31 cellular contexts compared by ENCODE assay signal in the genomic region with DNA sequence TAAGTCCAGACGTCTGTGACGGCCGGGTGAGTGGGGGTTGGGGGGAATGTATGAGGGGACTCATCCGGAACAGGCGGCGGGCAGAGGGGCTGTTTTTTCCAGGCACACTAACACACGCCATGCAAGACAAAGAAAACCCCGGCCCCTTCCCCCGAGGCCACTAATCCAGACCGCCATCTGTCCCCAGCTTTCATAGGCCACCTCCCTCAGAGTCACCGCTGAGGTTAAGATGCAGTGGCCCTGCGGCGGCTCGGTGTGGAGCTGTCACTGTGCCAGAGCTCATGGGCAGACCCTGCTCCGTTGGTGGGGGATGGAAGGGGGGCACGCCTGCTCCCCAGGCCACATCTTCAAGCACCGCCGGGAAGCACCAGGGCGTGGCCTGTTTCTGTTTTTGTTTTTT. TPM values are rescaled to one million over a fixed set of nuclear protein-coding genes. Genes with fewer than 3 reads are reported as not detected.
DNase-seq lines count a peak whose midpoint lies in the region; ATAC-seq and TF ChIP-seq lines count a peak whose summit lies in the region.
"Had no signal": no experiment of that assay in that cellular context is flagged by ENCODE, and none has a peak within 500 bp of the region (broad histone marks: within the 10 kb centered on the region; RNA-seq: fewer than 3 reads in every experiment).

No MANE protein-coding gene starts in this region.

- TF ChIP-seq CTCF in lower lobe of right lung (IDR thresholded peaks at IDR 0.05) (no peak), mesothelial cell of epicardium (IDR thresholded peaks at IDR 0.05; ENCODE audit: unreplicated experiment) (no peak)

- H3K4me3 ChIP-seq in SJCRH30: peak overlapping the region; percentile 14; the same call in 1 of the 2 replicates
- H3K4me3 ChIP-seq in lower lobe of right lung: no peak overlapping the region
- H3K4me3 ChIP-seq: body of pancreas, esophagus muscularis mucosa, lung, right lobe of liver, thoracic aorta, uterus had no signal

- intact Hi-C loops in lower lobe of right lung (cut with DNase I): no loop called here
- intact Hi-C loops in sciatic nerve (cut with DNase I): no loop called here

- DNase-seq in NCI-H2171 treated with DMSO at 0.1 percent for 48 hours (lab: John Stamatoyannopoulos, UW) (peak; percentile 9), NCI-H2171 (lab: John Stamatoyannopoulos, UW) (no peak), SJCRH30 (peak; percentile 52 to 58), lower lobe of right lung (no peak), sciatic nerve (ENCODE audit: low spot score) (no peak), putamen (ENCODE audit: low spot score) (no peak), mesothelial cell of epicardium (ENCODE audit: low spot score in 2 of 2, unreplicated experiment in 2 of 2) (no peak)
- DNase-seq: activated CD8-positive, alpha-beta T cell treated with anti-CD3 and anti-CD28 coated beads, Interleukin-2, amount 10 ng/mL, durations not matched to agents 7 days and 5 days; activated naive CD4-positive, alpha-beta T cell treated with anti-CD3 and anti-CD28 coated beads, Interleukin-2, amount 10 ng/mL, durations not matched to agents 7 days and 5 days; body of pancreas; Calu3; CD4-positive, CD25-positive, alpha-beta regulatory T cell; foreskin fibroblast; H9; Kasumi-1; kidney glomerular epithelial cell; NCI-H1417 treated with DMSO at 0.1 percent for 48 hours; NCI-H2029 treated with DMSO at 0.1 percent for 48 hours; NCI-H2227 treated with DMSO at 0.1 percent for 48 hours; right lobe of liver; stimulated activated CD8-positive, alpha-beta memory T cell treated with anti-CD3 and anti-CD28 coated beads, Interleukin-4, amount 100 ng/mL, for 48 hours; T-helper 17 cell; uterus had no signal

- H3K36me3 ChIP-seq in SJCRH30 (no peaks in the 10 kb centered on the region), lower lobe of right lung (no peaks in the 10 kb centered on the region)
- H3K36me3 ChIP-seq: esophagus muscularis mucosa, right lobe of liver, thoracic aorta, uterus had no signal

- H3K27me3 ChIP-seq in SJCRH30: peaks cover 3% of the 10 kb centered on the region; the same call in 1 of the 2 replicates
- H3K27me3 ChIP-seq in lower lobe of right lung (ENCODE audit: low read depth): no peaks in the 10 kb centered on the region
- H3K27me3 ChIP-seq: body of pancreas, esophagus muscularis mucosa, right lobe of liver, uterus had no signal

- ATAC-seq in lower lobe of right lung (peak; percentile 27 to 30), sciatic nerve (peak; percentile 8), GM18867 (IDR thresholded peaks at IDR 0.05; ENCODE audit: unreplicated experiment) (no peak)
- ATAC-seq: activated CD4-positive, CD25-positive, alpha-beta regulatory T cell treated with anti-CD3 and anti-CD28 coated beads, Interleukin-2, amount 50 U/mL, for 24 hours; body of pancreas; T-helper 17 cell had no signal

- H3K9me3 Mint-ChIP-seq in mesothelial cell of epicardium: no peaks in the 10 kb centered on the region
- H3K9me3 Mint-ChIP-seq: activated naive CD4-positive, alpha-beta T cell treated with anti-CD3 and anti-CD28 coated beads, Interleukin-2, amount 10 ng/mL, durations not matched to agents 7 days and 5 days; central memory CD8-positive, alpha-beta T cell; H9; stimulated activated naive CD8-positive, alpha-beta T cell treated with anti-CD3 and anti-CD28 coated beads, Interleukin-15, Interleukin-2, amounts not matched to agents 100 ng/mL and 50 ng/mL, for 24 hours had no signal

- H3K4me1 ChIP-seq in SJCRH30 (peaks cover 12% of the 10 kb centered on the region), lower lobe of right lung (peaks cover 6% of the 10 kb centered on the region)
- H3K4me1 ChIP-seq: body of pancreas, right lobe of liver, uterus had no signal

- H3K27ac ChIP-seq in SJCRH30: peak overlapping the region; percentile 16; the same call in 1 of the 2 replicates
- H3K27ac ChIP-seq in lower lobe of right lung: no peak overlapping the region
- H3K27ac ChIP-seq: body of pancreas, esophagus muscularis mucosa, right lobe of liver, RWPE1, thoracic aorta, uterus had no signal

- no peaks in the 10 kb centered on the region for H3K36me3 Mint-ChIP-seq in mesothelial cell of epicardium
- H3K36me3 Mint-ChIP-seq: activated naive CD4-positive, alpha-beta T cell treated with anti-CD3 and anti-CD28 coated beads, Interleukin-2, amount 10 ng/mL, durations not matched to agents 7 days and 5 days; CD4-positive, CD25-positive, alpha-beta regulatory T cell had no signal

- H3K27ac Mint-ChIP-seq in mesothelial cell of epicardium: no peak overlapping the region
- H3K27ac Mint-ChIP-seq: activated CD8-positive, alpha-beta T cell treated with anti-CD3 and anti-CD28 coated beads, Interleukin-2, amount 10 ng/mL, durations not matched to agents 7 days and 5 days; activated naive CD4-positive, alpha-beta T cell treated with anti-CD3 and anti-CD28 coated beads, Interleukin-2, amount 10 ng/mL, durations not matched to agents 7 days and 5 days; CD4-positive, CD25-positive, alpha-beta regulatory T cell; H9; stimulated activated naive CD8-positive, alpha-beta T cell treated with anti-CD3 and anti-CD28 coated beads, Interleukin-15, Interleukin-2, amounts not matched to agents 100 ng/mL and 50 ng/mL, for 24 hours; T-helper 17 cell had no signal

- H3K9me3 ChIP-seq in SJCRH30 (replicated peaks): no peaks in the 10 kb centered on the region
- no peaks in the 10 kb centered on the region for H3K9me3 ChIP-seq in lower lobe of right lung
- H3K9me3 ChIP-seq: body of pancreas, esophagus muscularis mucosa, right lobe of liver, thoracic aorta, uterus had no signal

- no peaks in the 10 kb centered on the region for H3K27me3 Mint-ChIP-seq in mesothelial cell of epicardium (ENCODE audit: low read depth)
- H3K27me3 Mint-ChIP-seq: CD4-positive, CD25-positive, alpha-beta regulatory T cell; stimulated activated naive CD8-positive, alpha-beta T cell treated with anti-CD3 and anti-CD28 coated beads, Interleukin-15, Interleukin-2, amounts not matched to agents 100 ng/mL and 50 ng/mL, for 24 hours had no signal

- H3K4me3 Mint-ChIP-seq in mesothelial cell of epicardium: no peak overlapping the region
- H3K4me3 Mint-ChIP-seq: activated CD8-positive, alpha-beta T cell treated with anti-CD3 and anti-CD28 coated beads, Interleukin-2, amount 10 ng/mL, durations not matched to agents 7 days and 5 days; activated naive CD4-positive, alpha-beta T cell treated with anti-CD3 and anti-CD28 coated beads, Interleukin-2, amount 10 ng/mL, durations not matched to agents 7 days and 5 days; CD4-positive, CD25-positive, alpha-beta regulatory T cell; central memory CD8-positive, alpha-beta T cell; H9; stimulated activated naive CD8-positive, alpha-beta T cell treated with anti-CD3 and anti-CD28 coated beads, Interleukin-15, Interleukin-2, amounts not matched to agents 100 ng/mL and 50 ng/mL, for 24 hours; T-helper 17 cell had no signal

- H3K4me1 Mint-ChIP-seq in mesothelial cell of epicardium: peaks cover 8% of the 10 kb centered on the region
- H3K4me1 Mint-ChIP-seq: activated naive CD4-positive, alpha-beta T cell treated with anti-CD3 and anti-CD28 coated beads, Interleukin-2, amount 10 ng/mL, durations not matched to agents 7 days and 5 days; central memory CD8-positive, alpha-beta T cell; H9; T-helper 17 cell had no signal

RNA-seq across cellular contexts. Expression of a gene that starts 34.1 kb away (rescaled TPM):
- total RNA-seq in SJCRH30 (2014; rRNA removed; shearing (Covaris generic)): 1.1 and 1.4 TPM in 2 replicates
- total RNA-seq in lower lobe of right lung (5.8 TPM), sciatic nerve (52.5 TPM), mesothelial cell of epicardium (6.8 to 7.1 TPM (median 7.1 TPM) in 3 replicates)
- total RNA-seq: activated CD8-positive, alpha-beta T cell treated with anti-CD3 and anti-CD28 coated beads, Interleukin-2, amount 10 ng/mL, durations not matched to agents 7 days and 5 days; Calu3; CD4-positive, CD25-positive, alpha-beta regulatory T cell; T-helper 17 cell had no signal

Comparison
In these comparisons a context has a peak if more than half of its experiments do, and no peak if none do; other contexts are left out.
1. DNase-seq: peak in NCI-H2171 treated with DMSO at 0.1 percent for 48 hours (single experiment) and SJCRH30 (2 of 2); none in NCI-H2171 (single experiment), lower lobe of right lung (single experiment), sciatic nerve (single experiment), putamen (single experiment) and mesothelial cell of epicardium (0 of 2).